16 cellular contexts compared by ENCODE assay signal in the genomic region with DNA sequence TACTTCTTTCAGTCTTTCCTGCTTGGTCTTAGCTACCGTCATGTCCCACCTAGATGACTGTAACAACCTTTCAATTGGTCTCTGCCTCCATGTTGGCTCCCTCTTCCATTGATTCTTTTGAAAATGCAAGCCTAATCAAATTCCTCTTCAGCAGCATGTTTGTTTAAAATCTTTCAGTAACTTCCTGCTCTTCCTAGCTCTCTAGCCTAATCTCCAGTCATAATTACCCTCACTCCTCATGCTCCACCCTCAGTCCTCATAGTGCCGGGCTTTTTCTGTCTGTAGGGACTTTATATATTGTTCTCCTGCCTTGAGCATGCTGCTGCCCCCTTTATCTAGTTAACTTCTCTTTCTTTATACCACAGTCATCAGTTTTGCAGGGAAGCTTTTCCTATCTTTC.
"Had no signal": no experiment of that assay in that cellular context is flagged by ENCODE, and none has a peak within 500 bp of the region (broad histone marks: within the 10 kb centered on the region; RNA-seq: fewer than 3 reads in every experiment).

No MANE protein-coding gene starts in this region.

- H3K27ac ChIP-seq: dorsolateral prefrontal cortex, suprapubic skin, upper lobe of right lung, WERI-Rb-1 had no signal

- H3K36me3 Mint-ChIP-seq: natural killer cell had no signal

- H3K9me3 Mint-ChIP-seq: activated naive CD4-positive, alpha-beta T cell treated with anti-CD3 and anti-CD28 coated beads, Interleukin-2, amount 50 U/mL, for 72 hours; immature natural killer cell; natural killer cell had no signal

- DNase-seq: activated CD4-positive, alpha-beta T cell treated with anti-CD3 and anti-CD28 coated beads, Interleukin-2, amount 10 ng/mL, durations not matched to agents 24 days and 14 days; amniotic stem cell; dorsolateral prefrontal cortex; immature natural killer cell; natural killer cell; occipital lobe; sigmoid colon; stimulated activated CD4-positive, alpha-beta T cell treated with anti-CD3 and anti-CD28 coated beads, Interleukin-2, amount 100 ng/mL, for 24 hours; stimulated activated naive CD8-positive, alpha-beta T cell treated with anti-CD3 and anti-CD28 coated beads, Interleukin-15, Interleukin-2, amounts not matched to agents 100 U/mL and 50 U/mL, for 24 hours; T-cell; upper lobe of right lung; WERI-Rb-1 had no signal

- H3K4me3 ChIP-seq: dorsolateral prefrontal cortex, lung, sigmoid colon, suprapubic skin, upper lobe of right lung had no signal

- H3K4me3 Mint-ChIP-seq: activated CD4-positive, alpha-beta T cell treated with anti-CD3 and anti-CD28 coated beads, Interleukin-2, amount 10 ng/mL, durations not matched to agents 24 days and 14 days; immature natural killer cell; natural killer cell; T-cell had no signal

- H3K4me1 ChIP-seq: suprapubic skin had no signal

- H3K36me3 ChIP-seq: sigmoid colon, suprapubic skin, upper lobe of right lung, WERI-Rb-1 had no signal

- H3K27ac Mint-ChIP-seq: activated CD4-positive, alpha-beta T cell treated with anti-CD3 and anti-CD28 coated beads, Interleukin-2, amount 10 ng/mL, durations not matched to agents 24 days and 14 days; activated naive CD4-positive, alpha-beta T cell treated with anti-CD3 and anti-CD28 coated beads, Interleukin-2, amount 50 U/mL, for 72 hours; natural killer cell; T-cell had no signal

- H3K27me3 Mint-ChIP-seq: activated CD4-positive, alpha-beta T cell treated with anti-CD3 and anti-CD28 coated beads, Interleukin-2, amount 10 ng/mL, durations not matched to agents 24 days and 14 days; T-cell had no signal

- H3K27me3 ChIP-seq: dorsolateral prefrontal cortex, sigmoid colon, suprapubic skin, upper lobe of right lung had no signal

- ATAC-seq: activated naive CD4-positive, alpha-beta T cell treated with anti-CD3 and anti-CD28 coated beads, Interleukin-2, amount 50 U/mL, for 72 hours; esophagus mucosa; natural killer cell; stimulated activated naive CD8-positive, alpha-beta T cell treated with anti-CD3 and anti-CD28 coated beads, Interleukin-15, Interleukin-2, amounts not matched to agents 100 U/mL and 50 U/mL, for 24 hours; T-cell; upper lobe of right lung had no signal

- H3K9me3 ChIP-seq: sigmoid colon, suprapubic skin, upper lobe of right lung had no signal
